In genomic region chr1:181479137-181479745, GRCh38 we compare ENCODE assay signal across 8 cellular contexts. TPM values are rescaled to one million over a fixed set of nuclear protein-coding genes. Genes with fewer than 3 reads are reported as not detected.
DNase-seq lines count a peak whose midpoint lies in the region; ATAC-seq, FAIRE-seq and TF ChIP-seq lines count a peak whose summit lies in the region.

No MANE protein-coding gene starts in this region.

- peak; percentile 58 to 69 (median 68) for TF ChIP-seq CTCF in pancreas (IDR thresholded peaks at IDR 0.05)

- H3K27ac Mint-ChIP-seq in activated CD4-positive, alpha-beta memory T cell treated with anti-CD3 and anti-CD28 coated beads for 36 hours, result no peak overlapping the region

- DNase-seq in CMK (ENCODE audit: low read depth), result peak; percentile 41
- DNase-seq in NCI-H2227 treated with DMSO at 0.1 percent for 48 hours (lab: John Stamatoyannopoulos, UW), result peak; percentile 58
- peak; percentile 35 for DNase-seq in activated CD4-positive, alpha-beta memory T cell treated with anti-CD3 and anti-CD28 coated beads for 36 hours
- peak; percentile 57 for DNase-seq in germinal center (ENCODE audit: low spot score)
- peak in 3 of 6 donors; percentile 30 to 55 (median 36) for DNase-seq in pancreas
- no peak for DNase-seq in ureter (ENCODE audit: low spot score)

- FAIRE-seq in pancreas (lab: Jason Lieb, UNC), result no peak

- CTCF ChIA-PET in activated CD4-positive, alpha-beta memory T cell treated with anti-CD3 and anti-CD28 coated beads for 36 hours (lab: Charles Lee), result interaction anchor here (0.5 to 6.8 kb wide), 16 partner anchors 9 to 918 kb away, joined by 3 to 63 read pairs (median 3); no protein-coding TSS in a partner anchor

- ATAC-seq in GM18867 (IDR thresholded peaks at IDR 0.05; ENCODE audit: unreplicated experiment) (peak; percentile 50), HG03159 (IDR thresholded peaks at IDR 0.05; ENCODE audit: unreplicated experiment) (peak; percentile 54), pancreas (peak; percentile 82 to 95 (median 90))

- peaks cover 24% of the 10 kb centered on the region for H3K27me3 Mint-ChIP-seq in activated CD4-positive, alpha-beta memory T cell treated with anti-CD3 and anti-CD28 coated beads for 36 hours

- intact Hi-C loops in activated CD4-positive, alpha-beta memory T cell treated with anti-CD3 and anti-CD28 coated beads for 36 hours (cut with micrococcal nuclease), result loop anchor here (1.0 kb wide), 4 partner anchors 197 to 602 kb away; no protein-coding TSS in a partner anchor
- intact Hi-C loops in pancreas (cut with DNase I), result no loop called here

- H3K4me1 Mint-ChIP-seq in activated CD4-positive, alpha-beta memory T cell treated with anti-CD3 and anti-CD28 coated beads for 36 hours (ENCODE audit: low read depth), result peaks cover 11% of the 10 kb centered on the region

- no peaks in the 10 kb centered on the region for H3K9me3 ChIP-seq in pancreas

- H3K4me1 ChIP-seq in pancreas, result no peaks in the 10 kb centered on the region

- POLR2A ChIA-PET in activated CD4-positive, alpha-beta memory T cell treated with anti-CD3 and anti-CD28 coated beads for 36 hours (lab: Charles Lee), result no interaction called here

- peaks cover 0 to 20% (median 0%) of the 10 kb centered on the region in 4 donors for H3K27me3 ChIP-seq in pancreas

- no peaks in the 10 kb centered on the region for H3K9me3 Mint-ChIP-seq in activated CD4-positive, alpha-beta memory T cell treated with anti-CD3 and anti-CD28 coated beads for 36 hours

- H3K4me3 Mint-ChIP-seq in activated CD4-positive, alpha-beta memory T cell treated with anti-CD3 and anti-CD28 coated beads for 36 hours, result no peak overlapping the region

- H3K36me3 Mint-ChIP-seq in activated CD4-positive, alpha-beta memory T cell treated with anti-CD3 and anti-CD28 coated beads for 36 hours, result no peaks in the 10 kb centered on the region

- H3K4me3 ChIP-seq in pancreas, result no peak overlapping the region

- H3K27ac ChIP-seq in pancreas, result no peak overlapping the region

- H3K36me3 ChIP-seq in pancreas, result no peaks in the 10 kb centered on the region

- 27 to 30% methylated on average over 3 of the region's 3 CpGs for WGBS in pancreas, 2 donors

RNA-seq across cellular contexts. Expression of gene CACNA1E, which starts 4.1 kb away (rescaled TPM):
- not detected for total RNA-seq in activated CD4-positive, alpha-beta memory T cell treated with anti-CD3 and anti-CD28 coated beads for 36 hours
- under 1 TPM in 4 of 6 donors, not detected in 2; 0.06 to 0.12 (median 0.09) TPM for total RNA-seq in pancreas
- under 1 TPM; 0.02 to 0.04 TPM for polyA plus RNA-seq in pancreas
- not detected for total RNA-seq in ureter
